Comparison of ENCODE assay signal across 26 cellular contexts in the genomic region with DNA sequence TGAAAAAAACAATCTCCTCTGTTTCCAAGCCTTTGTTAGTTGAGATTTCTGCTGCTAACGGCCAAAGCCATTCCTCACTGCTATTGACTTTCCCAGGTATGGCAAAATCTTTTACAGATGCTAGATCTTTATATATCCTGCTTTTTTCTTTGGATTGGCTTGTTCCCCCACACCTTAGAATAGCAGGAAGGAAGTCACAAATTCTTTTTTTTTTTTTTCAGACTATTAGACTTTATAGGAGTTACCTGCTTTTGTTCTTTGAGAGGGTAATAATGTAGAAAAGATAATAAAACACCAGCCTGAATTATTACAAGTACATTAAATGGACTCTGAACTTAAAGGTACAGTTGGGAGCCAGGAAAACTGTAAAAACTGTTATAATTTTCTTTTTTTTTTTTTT.
"Had no signal": no experiment of that assay in that cellular context is flagged by ENCODE, and none has a peak within 500 bp of the region (broad histone marks: within the 10 kb centered on the region; RNA-seq: fewer than 3 reads in every experiment).

No MANE protein-coding gene starts in this region.

- DNase-seq: activated B cell treated with CpG ODN at 0.5 μM for 24 hours; activated CD4-positive, alpha-beta T cell treated with anti-CD3 and anti-CD28 coated beads for 48 hours; activated CD4-positive, alpha-beta T cell treated with anti-CD3 and anti-CD28 coated beads, Interleukin-2, amount 50 U/mL, for 1 hour; activated CD4-positive, alpha-beta T cell treated with anti-CD3 and anti-CD28 coated beads, Interleukin-2, amount 50 U/mL, for 48 hours; activated CD8-positive, alpha-beta memory T cell treated with anti-CD3 and anti-CD28 coated beads, Interleukin-2, amount 10 ng/mL, durations not matched to agents 7 days and 5 days; activated CD8-positive, alpha-beta memory T cell treated with anti-CD3 and anti-CD28 coated beads, Interleukin-2, amount 50 U/mL, for 48 hours; activated CD8-positive, alpha-beta T cell treated with anti-CD3 and anti-CD28 coated beads, Interleukin-2, amount 10 ng/mL, durations not matched to agents 7 days and 5 days; activated gamma-delta T cell; activated naive CD4-positive, alpha-beta T cell; activated naive CD4-positive, alpha-beta T cell treated with anti-CD3 and anti-CD28 coated beads, Interleukin-2, amount 10 ng/mL, durations not matched to agents 7 days and 5 days; activated T-cell treated with anti-CD3 and anti-CD28 coated beads for 4 hours; activated T-cell treated with anti-CD3 and anti-CD28 coated beads, Interleukin-2, amount 50 U/mL, for 24 hours; activated T-cell treated with anti-CD3 and anti-CD28 coated beads, Interleukin-2, amount 50 U/mL, for 72 hours; amniotic stem cell; anterior cingulate cortex; brain microvascular endothelial cell; effector CD8-positive, alpha-beta T cell; esophagus squamous epithelium; foreskin melanocyte; heart right ventricle; T-helper 2 cell had no signal

- H3K4me3 Mint-ChIP-seq: activated B cell treated with CpG ODN at 0.5 μM for 24 hours; activated CD8-positive, alpha-beta memory T cell treated with anti-CD3 and anti-CD28 coated beads, Interleukin-2, amount 10 ng/mL, durations not matched to agents 7 days and 5 days; activated CD8-positive, alpha-beta T cell treated with anti-CD3 and anti-CD28 coated beads, Interleukin-2, amount 10 ng/mL, durations not matched to agents 7 days and 5 days; activated naive CD4-positive, alpha-beta T cell treated with anti-CD3 and anti-CD28 coated beads, Interleukin-2, amount 10 ng/mL, durations not matched to agents 7 days and 5 days; activated naive CD8-positive, alpha-beta T cell treated with anti-CD3 and anti-CD28 coated beads, Interleukin-2, amount 10 ng/mL, durations not matched to agents 7 days and 5 days; activated T-cell treated with anti-CD3 and anti-CD28 coated beads, Interleukin-2, amount 50 U/mL, for 24 hours; activated T-cell treated with anti-CD3 and anti-CD28 coated beads, Interleukin-2, amount 50 U/mL, for 72 hours; central memory CD8-positive, alpha-beta T cell had no signal

- H3K4me1 Mint-ChIP-seq: activated B cell treated with CpG ODN at 0.5 μM for 24 hours; activated CD8-positive, alpha-beta memory T cell treated with anti-CD3 and anti-CD28 coated beads, Interleukin-2, amount 10 ng/mL, durations not matched to agents 7 days and 5 days; activated naive CD4-positive, alpha-beta T cell treated with anti-CD3 and anti-CD28 coated beads, Interleukin-2, amount 10 ng/mL, durations not matched to agents 7 days and 5 days; central memory CD8-positive, alpha-beta T cell had no signal

- H3K9me3 ChIP-seq: esophagus squamous epithelium, gastroesophageal sphincter, heart right ventricle had no signal

- H3K27ac ChIP-seq: brain microvascular endothelial cell, epithelial cell of prostate, esophagus squamous epithelium, gastroesophageal sphincter, heart right ventricle had no signal

- H3K4me1 ChIP-seq: esophagus squamous epithelium, heart right ventricle had no signal

- H3K36me3 Mint-ChIP-seq: activated CD8-positive, alpha-beta memory T cell treated with anti-CD3 and anti-CD28 coated beads, Interleukin-2, amount 10 ng/mL, durations not matched to agents 7 days and 5 days; activated naive CD4-positive, alpha-beta T cell treated with anti-CD3 and anti-CD28 coated beads, Interleukin-2, amount 10 ng/mL, durations not matched to agents 7 days and 5 days; activated naive CD4-positive, alpha-beta T cell treated with anti-CD3 and anti-CD28 coated beads, Interleukin-2, amount 50 U/mL, for 72 hours; activated naive CD8-positive, alpha-beta T cell treated with anti-CD3 and anti-CD28 coated beads, Interleukin-2, amount 10 ng/mL, durations not matched to agents 7 days and 5 days had no signal

- H3K27me3 Mint-ChIP-seq: activated B cell treated with CpG ODN at 0.5 μM for 24 hours had no signal

- H3K36me3 ChIP-seq: brain microvascular endothelial cell, esophagus squamous epithelium, gastroesophageal sphincter, heart right ventricle had no signal

- H3K9me3 Mint-ChIP-seq: activated B cell treated with CpG ODN at 0.5 μM for 24 hours; activated naive CD4-positive, alpha-beta T cell treated with anti-CD3 and anti-CD28 coated beads, Interleukin-2, amount 10 ng/mL, durations not matched to agents 7 days and 5 days; activated naive CD4-positive, alpha-beta T cell treated with anti-CD3 and anti-CD28 coated beads, Interleukin-2, amount 50 U/mL, for 72 hours; activated naive CD8-positive, alpha-beta T cell treated with anti-CD3 and anti-CD28 coated beads, Interleukin-2, amount 10 ng/mL, durations not matched to agents 7 days and 5 days; activated T-cell treated with anti-CD3 and anti-CD28 coated beads, Interleukin-2, amount 50 U/mL, for 24 hours; activated T-cell treated with anti-CD3 and anti-CD28 coated beads, Interleukin-2, amount 50 U/mL, for 72 hours; central memory CD8-positive, alpha-beta T cell had no signal

- H3K4me3 ChIP-seq: esophagus squamous epithelium, gastroesophageal sphincter, heart right ventricle had no signal

- H3K27ac Mint-ChIP-seq: activated B cell treated with CpG ODN at 0.5 μM for 24 hours; activated CD8-positive, alpha-beta memory T cell treated with anti-CD3 and anti-CD28 coated beads, Interleukin-2, amount 10 ng/mL, durations not matched to agents 7 days and 5 days; activated CD8-positive, alpha-beta T cell treated with anti-CD3 and anti-CD28 coated beads, Interleukin-2, amount 10 ng/mL, durations not matched to agents 7 days and 5 days; activated naive CD4-positive, alpha-beta T cell treated with anti-CD3 and anti-CD28 coated beads, Interleukin-2, amount 10 ng/mL, durations not matched to agents 7 days and 5 days; activated naive CD4-positive, alpha-beta T cell treated with anti-CD3 and anti-CD28 coated beads, Interleukin-2, amount 50 U/mL, for 72 hours; activated naive CD8-positive, alpha-beta T cell treated with anti-CD3 and anti-CD28 coated beads, Interleukin-2, amount 10 ng/mL, durations not matched to agents 7 days and 5 days; activated T-cell treated with anti-CD3 and anti-CD28 coated beads, Interleukin-2, amount 50 U/mL, for 24 hours; activated T-cell treated with anti-CD3 and anti-CD28 coated beads, Interleukin-2, amount 50 U/mL, for 72 hours had no signal

- H3K27me3 ChIP-seq: brain microvascular endothelial cell had no signal
